In the genomic region with DNA sequence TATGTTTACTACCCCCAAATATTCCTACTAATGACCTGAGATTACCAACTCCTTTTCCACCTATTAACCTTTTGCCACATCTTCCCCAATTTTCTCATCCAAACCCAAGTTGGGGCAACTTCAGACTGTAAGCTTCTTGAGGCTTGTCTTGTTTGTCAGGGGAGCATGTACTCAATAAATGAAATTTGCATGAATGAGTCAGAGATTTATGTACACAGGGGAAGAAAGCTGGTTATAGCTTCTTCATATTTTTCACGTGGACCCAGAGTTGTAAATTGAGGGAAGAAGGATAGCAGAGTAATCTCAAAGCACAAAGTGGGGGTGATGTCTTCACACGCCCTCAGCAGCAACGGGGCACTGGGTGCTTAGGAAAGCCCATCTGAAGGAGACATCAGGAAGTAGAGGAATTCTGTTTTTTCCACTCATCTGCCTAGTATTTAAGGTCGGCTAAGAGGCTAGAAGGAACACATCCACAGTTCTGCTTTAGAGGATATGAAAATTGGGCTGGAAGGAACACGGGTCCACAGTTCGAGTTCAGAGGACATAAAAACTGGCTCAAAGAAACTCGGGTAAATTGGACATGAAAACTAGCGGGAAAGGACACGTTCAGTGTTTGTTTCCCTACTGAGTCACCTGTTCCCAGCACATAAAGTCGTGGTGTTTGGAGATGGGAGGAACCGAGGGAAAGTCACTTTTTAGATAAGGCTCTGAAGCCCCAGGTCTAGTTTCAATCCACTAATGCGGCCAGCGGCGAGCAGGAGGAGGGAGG, we compare ENCODE assay signal across 8 cellular contexts. TPM values are rescaled to one million over a fixed set of nuclear protein-coding genes. Genes with fewer than 3 reads are reported as not detected.
DNase-seq lines count a peak whose midpoint lies in the region; ATAC-seq and TF ChIP-seq lines count a peak whose summit lies in the region.

No MANE protein-coding gene starts in this region.

- H4K20me1 ChIP-seq in mammary epithelial cell (ENCODE audit: insufficient read depth, low read length), result no peaks in the 10 kb centered on the region

- peak overlapping the region; percentile 84 to 97 (median 95) for H3K27ac Mint-ChIP-seq in CD8-positive, alpha-beta memory T cell
- peak overlapping the region; percentile 53 to 96 (median 92) for H3K27ac Mint-ChIP-seq in naive thymus-derived CD8-positive, alpha-beta T cell

- peak overlapping the region; percentile 98 for H3K4me2 ChIP-seq in mammary epithelial cell (ENCODE audit: insufficient read depth, low read depth, low read length)

- CTCF ChIA-PET in CD8-positive, alpha-beta memory T cell (lab: Charles Lee), result interaction anchor here (1.2 to 3.6 kb wide), 5 partner anchors 13 to 54 kb away, joined by 3 to 31 read pairs (median 6); partner anchors contain the start of gene ZRSR2
- CTCF ChIA-PET in mammary epithelial cell (lab: Charles Lee; ENCODE audit: low non-redundant PET), result no interaction called here

- no TSS peak for BruUV-seq in mammary epithelial cell (replicated peaks; lab: Mats Ljungman, UMichigan)

- H3K36me3 ChIP-seq in CD8-positive, alpha-beta memory T cell (ENCODE audit: insufficient read depth, low read length), result no peaks in the 10 kb centered on the region
- no peaks in the 10 kb centered on the region for H3K36me3 ChIP-seq in mammary epithelial cell (ENCODE audit: insufficient read depth, low read length)

- peak overlapping the region; percentile 93 to 99 (median 98) for H3K4me3 Mint-ChIP-seq in CD8-positive, alpha-beta memory T cell
- peak overlapping the region; percentile 88 to 97 (median 92) for H3K4me3 Mint-ChIP-seq in naive thymus-derived CD8-positive, alpha-beta T cell

- H3K9ac ChIP-seq in mammary epithelial cell (ENCODE audit: insufficient read depth, low read length), result peak overlapping the region; percentile 25

- in situ Hi-C loops in mammary epithelial cell (cut with MboI; ENCODE audit: low sequenced_read_pairs in 2 of 2), result no loop called here

- H3K27me3 Mint-ChIP-seq in CD8-positive, alpha-beta memory T cell, result no peaks in the 10 kb centered on the region
- no peaks in the 10 kb centered on the region for H3K27me3 Mint-ChIP-seq in naive thymus-derived CD8-positive, alpha-beta T cell

- peaks cover 17% of the 10 kb centered on the region for H3K4me1 ChIP-seq in CD8-positive, alpha-beta memory T cell (ENCODE audit: insufficient read depth, low read length)
- peaks cover 28% of the 10 kb centered on the region for H3K4me1 ChIP-seq in mammary epithelial cell (ENCODE audit: insufficient read depth, low read length)

- intact Hi-C loops in mammary epithelial cell (cut with micrococcal nuclease), result no loop called here

- no peaks in the 10 kb centered on the region for H3K79me2 ChIP-seq in mammary epithelial cell (ENCODE audit: insufficient read depth, low read length)

- DNase-seq in CD8-positive, alpha-beta memory T cell, result peak in 1 of 5 donors; percentile 20
- DNase-seq in HPDE6-E6E7 (ENCODE audit: extremely low spot score), result peak; percentile 7
- DNase-seq in mammary epithelial cell, result peak; percentile 19
- no peak for DNase-seq in naive thymus-derived CD8-positive, alpha-beta T cell
- no peak for DNase-seq in NCI-H1105 (lab: John Stamatoyannopoulos, UW)
- no peak for DNase-seq in central memory CD4-positive, alpha-beta T cell
- DNase-seq in activated CD8-positive, alpha-beta memory T cell treated with anti-CD3 and anti-CD28 coated beads, Interleukin-2, amount 50 U/mL, for 48 hours, result no peak
- no peak for DNase-seq in NCI-H2029 (lab: John Stamatoyannopoulos, UW)

- WGBS in mammary epithelial cell (ENCODE audit: low coverage, missing lambda C conversion rate), result 59% methylated on average over 10 of the region's 14 CpGs

- TF ChIP-seq CTCF in mammary epithelial cell (conservative IDR thresholded peaks at IDR 0.05 in 1 of 2, IDR thresholded peaks at IDR 0.05 in 1 of 2; ENCODE audit: extremely low read depth in 1 of 2, insufficient read depth in 1 of 2, low read depth in 1 of 2, low read length in 2 of 2), result no peak

- peak overlapping the region; percentile 38 for H3K27ac ChIP-seq in CD8-positive, alpha-beta memory T cell (ENCODE audit: low read depth, low read length)
- peak overlapping the region; percentile 24 for H3K27ac ChIP-seq in mammary epithelial cell (ENCODE audit: insufficient read depth, low read depth, low read length)

- H3K9me3 Mint-ChIP-seq in CD8-positive, alpha-beta memory T cell, result peaks cover 0 to 2% (median 0%) of the 10 kb centered on the region in 5 donors
- H3K9me3 Mint-ChIP-seq in naive thymus-derived CD8-positive, alpha-beta T cell, result no peaks in the 10 kb centered on the region

- peak overlapping the region; percentile 54 for H3K4me3 ChIP-seq in CD8-positive, alpha-beta memory T cell (ENCODE audit: low read length)
- H3K4me3 ChIP-seq in mammary epithelial cell (replicated peaks in 1 of 3; ENCODE audit: insufficient read depth in 1 of 3, low read depth in 2 of 3, low read length in 3 of 3), result peak overlapping the region in 2 of 3 experiments; percentile 38 to 80

- H3K27me3 ChIP-seq in CD8-positive, alpha-beta memory T cell (ENCODE audit: insufficient read depth, low read length, poor library complexity, severe bottlenecking), result no peaks in the 10 kb centered on the region
- H3K27me3 ChIP-seq in mammary epithelial cell (ENCODE audit: insufficient read depth, low read length), result no peaks in the 10 kb centered on the region

- peak overlapping the region; percentile 81 for H2AFZ ChIP-seq in mammary epithelial cell (ENCODE audit: low read depth, low read length)

- H3K9me3 ChIP-seq in CD8-positive, alpha-beta memory T cell (ENCODE audit: low read length), result no peaks in the 10 kb centered on the region
- H3K9me3 ChIP-seq in mammary epithelial cell (replicated peaks; ENCODE audit: insufficient read depth, low read length), result no peaks in the 10 kb centered on the region

- H3K36me3 Mint-ChIP-seq in CD8-positive, alpha-beta memory T cell, result peaks cover 6 to 17% (median 14%) of the 10 kb centered on the region in 3 donors
- peaks cover 0 to 15% (median 5%) of the 10 kb centered on the region in 3 donors for H3K36me3 Mint-ChIP-seq in naive thymus-derived CD8-positive, alpha-beta T cell

- H3K4me1 Mint-ChIP-seq in CD8-positive, alpha-beta memory T cell, result peaks cover 41 to 57% (median 47%) of the 10 kb centered on the region in 3 donors
- peaks cover 11 to 42% (median 36%) of the 10 kb centered on the region in 4 donors for H3K4me1 Mint-ChIP-seq in naive thymus-derived CD8-positive, alpha-beta T cell

- no peak for ATAC-seq in naive thymus-derived CD8-positive, alpha-beta T cell

- dilution Hi-C loops in mammary epithelial cell (cut with HindIII; ENCODE audit: low sequenced_read_pairs), result no loop called here

- POLR2A ChIA-PET in CD8-positive, alpha-beta memory T cell (lab: Charles Lee), result interaction anchor here (0.7 to 3.7 kb wide), 8 partner anchors 13 to 117 kb away, joined by 3 to 62 read pairs (median 6); partner anchors contain the start of genes AP1S2 and ZRSR2
- POLR2A ChIA-PET in naive thymus-derived CD8-positive, alpha-beta T cell (lab: Charles Lee), result interaction anchor here (0.7 to 4.6 kb wide), 6 partner anchors 15 to 118 kb away, joined by 6 to 141 read pairs (median 17); partner anchors contain the start of genes AP1S2 and ZRSR2

RNA-seq across cellular contexts. Expression of gene CA5B, which starts 0.7 kb away (rescaled TPM):
- total RNA-seq in CD8-positive, alpha-beta memory T cell, result 1 to 10 TPM; 8.8 to 9.0 TPM
- 94.6 TPM for polyA plus RNA-seq in CD8-positive, alpha-beta memory T cell
- total RNA-seq in mammary epithelial cell, result 10 to 100 TPM in 1 of 2 donors, 1 to 10 TPM in 1; 7.0 to 15.6 TPM
- polyA plus RNA-seq in mammary epithelial cell, result 4.1 TPM
- 6.9 TPM for polyA minus RNA-seq in mammary epithelial cell
- total RNA-seq in naive thymus-derived CD8-positive, alpha-beta T cell, result 10 to 100 TPM; 37.3 to 41.2 TPM
- 10 to 100 TPM; 44.2 to 69.4 (median 62.1) TPM for polyA plus RNA-seq in naive thymus-derived CD8-positive, alpha-beta T cell

RNA-seq across cellular contexts. Expression of gene ZRSR2, which starts 52.9 kb away (rescaled TPM):
- total RNA-seq in CD8-positive, alpha-beta memory T cell, result 10 to 100 TPM; 12.0 to 12.4 TPM
- polyA plus RNA-seq in CD8-positive, alpha-beta memory T cell, result 36.8 TPM
- 10 to 100 TPM in 1 of 2 donors, 1 to 10 TPM in 1; 2.5 to 20.3 TPM for total RNA-seq in mammary epithelial cell
- polyA plus RNA-seq in mammary epithelial cell, result 7.4 TPM
- 3.4 TPM for polyA minus RNA-seq in mammary epithelial cell
- 10 to 100 TPM; 22.4 to 24.9 TPM for total RNA-seq in naive thymus-derived CD8-positive, alpha-beta T cell
- polyA plus RNA-seq in naive thymus-derived CD8-positive, alpha-beta T cell, result 10 to 100 TPM; 15.1 to 44.8 (median 27.7) TPM

Comparison
In these comparisons a context has a peak if more than half of its experiments do, and no peak if none do; other contexts are left out.
1. DNase-seq: peak in HPDE6-E6E7 (single experiment) and mammary epithelial cell (single experiment); none in naive thymus-derived CD8-positive, alpha-beta T cell (0 of 10), NCI-H1105 (single experiment), central memory CD4-positive, alpha-beta T cell (single experiment), activated CD8-positive, alpha-beta memory T cell treated with anti-CD3 and anti-CD28 coated beads, Interleukin-2, amount 50 U/mL, for 48 hours (single experiment) and NCI-H2029 (single experiment).